ENCODE assay signal across 21 cellular contexts in the genomic region with DNA sequence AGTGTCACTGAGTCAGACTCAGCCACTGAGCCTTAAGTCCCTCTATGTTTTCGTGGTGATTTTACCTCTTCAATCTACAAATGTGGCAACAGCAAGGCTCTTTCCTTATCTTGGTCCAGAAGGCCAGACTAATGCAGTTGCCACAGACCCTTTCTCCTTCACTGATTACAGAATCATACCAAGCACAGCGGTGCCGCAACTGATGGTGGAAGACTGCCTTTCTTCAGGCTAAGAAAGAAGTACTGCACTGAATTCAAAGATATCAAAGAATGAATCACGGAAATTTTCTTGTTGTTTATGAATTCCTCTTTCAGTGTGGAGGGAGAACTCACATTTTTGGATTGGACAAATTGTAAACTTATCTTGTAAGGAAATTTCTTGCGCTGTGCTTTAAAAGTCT. TPM values are rescaled to one million over a fixed set of nuclear protein-coding genes. Genes with fewer than 3 reads are reported as not detected.
DNase-seq lines count a peak whose midpoint lies in the region; ATAC-seq and TF ChIP-seq lines count a peak whose summit lies in the region.
"Had no signal": no experiment of that assay in that cellular context is flagged by ENCODE, and none has a peak within 500 bp of the region (broad histone marks: within the 10 kb centered on the region; RNA-seq: fewer than 3 reads in every experiment).

No MANE protein-coding gene starts in this region.

- TF ChIP-seq CTCF in WTC11 (IDR thresholded peaks at IDR 0.05) (no peak), fibroblast of villous mesenchyme (IDR thresholded peaks at IDR 0.05; ENCODE audit: insufficient read depth, low read depth, low read length) (no peak), spleen (IDR thresholded peaks at IDR 0.05 in 8 of 11, conservative IDR thresholded peaks at IDR 0.05 in 3 of 11) (no peak), GM13977 (IDR thresholded peaks at IDR 0.05; ENCODE audit: extremely low read depth, insufficient read depth, missing control alignments) (no peak)

- no peak for TF ChIP-seq POLR2A in spleen (IDR thresholded peaks at IDR 0.05)

- H2AK5ac ChIP-seq in trophoblast cell (ENCODE audit: low read length): no peak overlapping the region

- no peaks in the 10 kb centered on the region for H3K27me3 Mint-ChIP-seq in WTC11 (ENCODE audit: low read depth)
- H3K27me3 Mint-ChIP-seq: activated naive CD4-positive, alpha-beta T cell treated with anti-CD3 and anti-CD28 coated beads, Interleukin-2, amount 10 ng/mL, durations not matched to agents 7 days and 5 days; natural killer cell treated with Interleukin-12 subunit alpha and Interleukin-12 subunit beta and Interleukin-15 and Interleukin-18, amount 100 ng/mL, for 72 hours had no signal

- no peak overlapping the region for H4K12ac ChIP-seq in trophoblast cell (ENCODE audit: low read depth, low read length)

- peak overlapping the region; percentile 28 for H4K8ac ChIP-seq in trophoblast cell (ENCODE audit: low read depth, low read length)

- no peaks in the 10 kb centered on the region for H3K4me1 ChIP-seq in trophoblast cell (ENCODE audit: control insufficient read depth in 1 of 2, insufficient read depth in 2 of 2, low read length in 2 of 2)
- H3K4me1 ChIP-seq in spleen: peaks cover 0 to 63% (median 6%) of the 10 kb centered on the region in 6 donors
- H3K4me1 ChIP-seq: foreskin keratinocyte, lower lobe of right lung had no signal

- no peak overlapping the region for H3K18ac ChIP-seq in trophoblast cell (ENCODE audit: low read length)

- peaks cover 2 to 14% of the 10 kb centered on the region in 2 experiments for H3K36me3 ChIP-seq in trophoblast cell (ENCODE audit: control insufficient read depth in 1 of 2, insufficient read depth in 2 of 2, low read length in 2 of 2)
- peaks cover 0 to 83% (median 23%) of the 10 kb centered on the region in 6 donors for H3K36me3 ChIP-seq in spleen

- intact Hi-C loops in spleen (cut with DNase I; ENCODE audit: low total_unique reads): no loop called here

- H3K9ac ChIP-seq in trophoblast cell (ENCODE audit: low read length): no peak overlapping the region
- H3K9ac ChIP-seq: KMS-11 had no signal

- no peak overlapping the region for H2BK12ac ChIP-seq in trophoblast cell (ENCODE audit: low read length)

- H3K27me3 ChIP-seq in trophoblast cell (ENCODE audit: insufficient read depth, low read length): no peaks in the 10 kb centered on the region
- no peaks in the 10 kb centered on the region for H3K27me3 ChIP-seq in spleen (replicated peaks in 1 of 7)
- H3K27me3 ChIP-seq: foreskin keratinocyte had no signal

- no peak for DNase-seq in activated naive CD4-positive, alpha-beta T cell treated with anti-CD3 and anti-CD28 coated beads, Interleukin-2, amount 50 U/mL, for 72 hours (ENCODE audit: low spot score in 2 of 2)
- DNase-seq in activated naive CD4-positive, alpha-beta T cell treated with Interleukin-2 at 50 U/mL for 16 hours: no peak
- no peak for DNase-seq in WTC11 (ENCODE audit: low spot score)
- peak; percentile 68 for DNase-seq in fibroblast of villous mesenchyme (ENCODE audit: low read depth)
- peak in 1 of 2 donors; percentile 30 for DNase-seq in trophoblast cell
- DNase-seq in spleen: no peak
- DNase-seq in GM13977 (ENCODE audit: low spot score): no peak
- DNase-seq: activated naive CD4-positive, alpha-beta T cell treated with anti-CD3 and anti-CD28 coated beads, Interleukin-2, amount 10 ng/mL, durations not matched to agents 7 days and 5 days; central memory CD4-positive, alpha-beta T cell; effector memory CD4-positive, alpha-beta T cell; foreskin keratinocyte; H7; lower lobe of right lung; NCI-H1417; NCI-H226; NK-92 treated with Interleukin-12 subunit alpha and Interleukin-12 subunit beta, amount 100 ng/mL, for 24 hours had no signal

- CTCF ChIA-PET in WTC11 (lab: Charles Lee): no interaction called here

- H4K91ac ChIP-seq in trophoblast cell (ENCODE audit: low read depth, low read length): no peak overlapping the region

- no peak overlapping the region for H3K4me3 Mint-ChIP-seq in WTC11
- H3K4me3 Mint-ChIP-seq: activated naive CD4-positive, alpha-beta T cell treated with anti-CD3 and anti-CD28 coated beads, Interleukin-2, amount 10 ng/mL, durations not matched to agents 7 days and 5 days; natural killer cell treated with Interleukin-12 subunit alpha and Interleukin-12 subunit beta and Interleukin-15 and Interleukin-18, amount 100 ng/mL, for 72 hours; T-helper 1 cell treated with Interleukin-12 subunit alpha and Interleukin-12 subunit beta and Interleukin-4 antibody, amounts not matched to agents 30 μg/mL and 1 μg/mL, for 36 hours had no signal

- H3K4me3 ChIP-seq in fibroblast of villous mesenchyme (ENCODE audit: low read depth, low read length) (no peak overlapping the region), trophoblast cell (ENCODE audit: low read depth, low read length) (no peak overlapping the region), spleen (no peak overlapping the region)
- H3K4me3 ChIP-seq: lower lobe of right lung had no signal

- H2BK5ac ChIP-seq in trophoblast cell (ENCODE audit: low read depth, low read length, poor library complexity): no peak overlapping the region

- H3K14ac ChIP-seq in trophoblast cell (ENCODE audit: low read length): no peak overlapping the region

- H2AFZ ChIP-seq in trophoblast cell (ENCODE audit: insufficient read depth, low read length, poor library complexity): no peak overlapping the region

- no peak overlapping the region for H3K4me2 ChIP-seq in trophoblast cell (ENCODE audit: low read length)
- H3K4me2 ChIP-seq: KMS-11 had no signal

- no peaks in the 10 kb centered on the region for H3K9me3 Mint-ChIP-seq in activated naive CD4-positive, alpha-beta T cell treated with anti-CD3 and anti-CD28 coated beads, Interleukin-2, amount 50 U/mL, for 72 hours
- peaks cover 8% of the 10 kb centered on the region for H3K9me3 Mint-ChIP-seq in WTC11
- H3K9me3 Mint-ChIP-seq: activated naive CD4-positive, alpha-beta T cell treated with anti-CD3 and anti-CD28 coated beads, Interleukin-2, amount 10 ng/mL, durations not matched to agents 7 days and 5 days; natural killer cell treated with Interleukin-12 subunit alpha and Interleukin-12 subunit beta and Interleukin-15 and Interleukin-18, amount 100 ng/mL, for 72 hours; T-helper 1 cell treated with Interleukin-12 subunit alpha and Interleukin-12 subunit beta and Interleukin-4 antibody, amounts not matched to agents 30 μg/mL and 1 μg/mL, for 36 hours had no signal

- H3K27ac ChIP-seq in trophoblast cell (ENCODE audit: low read depth, low read length): no peak overlapping the region
- H3K27ac ChIP-seq in spleen: peak overlapping the region in 3 of 8 donors; percentile 4 to 47 (median 27)
- H3K27ac ChIP-seq: foreskin keratinocyte, KMS-11, lower lobe of right lung, RWPE1 had no signal

- peak overlapping the region; percentile 75 for H3K4ac ChIP-seq in trophoblast cell (ENCODE audit: low read depth, low read length)

- H3K79me2 ChIP-seq in trophoblast cell (ENCODE audit: control insufficient read depth, insufficient read depth, low read length, poor library complexity): no peaks in the 10 kb centered on the region

- H3K9me3 ChIP-seq in trophoblast cell (ENCODE audit: insufficient read depth, low read depth, low read length) (peaks cover 1% of the 10 kb centered on the region), spleen (no peaks in the 10 kb centered on the region)
- H3K9me3 ChIP-seq: lower lobe of right lung had no signal

- H2BK120ac ChIP-seq in trophoblast cell (ENCODE audit: insufficient read depth, low read length, poor library complexity): no peak overlapping the region

- in situ Hi-C loops in GM13977 (cut with MboI; ENCODE audit: low pct_unique_long_range_greater_than_20kb, low sequenced_read_pairs, unreplicated experiment): no loop called here

- peak in 1 of 2 donors; percentile 40 for ATAC-seq in activated naive CD4-positive, alpha-beta T cell treated with anti-CD3 and anti-CD28 coated beads, Interleukin-2, amount 50 U/mL, for 72 hours
- ATAC-seq in WTC11 (no peak), GM19023 (IDR thresholded peaks at IDR 0.05; ENCODE audit: unreplicated experiment) (no peak)
- ATAC-seq: natural killer cell treated with Interleukin-12 subunit alpha and Interleukin-12 subunit beta and Interleukin-15 and Interleukin-18, amount 100 ng/mL, for 72 hours had no signal

- no peak overlapping the region for H3K23ac ChIP-seq in trophoblast cell (ENCODE audit: low read length)

- no peaks in the 10 kb centered on the region for H3K79me1 ChIP-seq in trophoblast cell (ENCODE audit: low read length)

- H3K36me3 Mint-ChIP-seq in activated naive CD4-positive, alpha-beta T cell treated with anti-CD3 and anti-CD28 coated beads, Interleukin-2, amount 50 U/mL, for 72 hours: peaks cover 0 to 2% of the 10 kb centered on the region in 2 donors
- H3K36me3 Mint-ChIP-seq in WTC11: peaks cover 35% of the 10 kb centered on the region
- H3K36me3 Mint-ChIP-seq: natural killer cell treated with Interleukin-12 subunit alpha and Interleukin-12 subunit beta and Interleukin-15 and Interleukin-18, amount 100 ng/mL, for 72 hours had no signal

- no CpG with 5 or more reads among the region's 5 CpGs for WGBS in trophoblast cell (ENCODE audit: extremely low coverage, insufficient coverage, insufficient read length)
- WGBS in spleen, 5 donors: 72 to 93% (median 83%) methylated on average over 5 of the region's 5 CpGs

- peak overlapping the region; percentile 16 to 53 for H3K27ac Mint-ChIP-seq in activated naive CD4-positive, alpha-beta T cell treated with anti-CD3 and anti-CD28 coated beads, Interleukin-2, amount 50 U/mL, for 72 hours
- H3K27ac Mint-ChIP-seq in WTC11: peak overlapping the region; percentile 58
- H3K27ac Mint-ChIP-seq: activated naive CD4-positive, alpha-beta T cell treated with anti-CD3 and anti-CD28 coated beads, Interleukin-2, amount 10 ng/mL, durations not matched to agents 7 days and 5 days; natural killer cell treated with Interleukin-12 subunit alpha and Interleukin-12 subunit beta and Interleukin-15 and Interleukin-18, amount 100 ng/mL, for 72 hours; T-helper 1 cell treated with Interleukin-12 subunit alpha and Interleukin-12 subunit beta and Interleukin-4 antibody, amounts not matched to agents 30 μg/mL and 1 μg/mL, for 36 hours had no signal

- no peaks in the 10 kb centered on the region for H3K4me1 Mint-ChIP-seq in WTC11

- POLR2A ChIA-PET in WTC11 (lab: Charles Lee): no interaction called here

TF ChIP-seq in WTC11, 78 proteins besides CTCF, POLR2A, EP300 and RAD21 (continues in another document):
- no peak for TF ChIP-seq PRRX2 (CRISPR knock-in tag; IDR thresholded peaks at IDR 0.05)

RNA-seq across cellular contexts. Expression of gene DCP1A, which starts 18.6 kb away (rescaled TPM):
- 10 to 100 TPM; 35.4 to 36.7 TPM for total RNA-seq in activated naive CD4-positive, alpha-beta T cell treated with anti-CD3 and anti-CD28 coated beads, Interleukin-2, amount 50 U/mL, for 72 hours
- total RNA-seq in WTC11 (2021) (16.4 to 19.1 TPM (median 17.4 TPM) in 3 replicates), fibroblast of villous mesenchyme (12.9 and 19.9 TPM in 2 replicates), spleen (10 to 100 TPM; 22.1 to 28.1 (median 25.1) TPM)
- polyA plus RNA-seq in trophoblast cell (2013): 29.7 and 30.9 TPM in 2 replicates
- polyA plus RNA-seq in spleen: 1 to 10 TPM; 4.0 to 6.8 (median 5.6) TPM
